ENCODE assay signal across 8 cellular contexts in genomic region chr14:23093993-23094665, GRCh38. TPM values are rescaled to one million over a fixed set of nuclear protein-coding genes. Genes with fewer than 3 reads are reported as not detected.
DNase-seq lines count a peak whose midpoint lies in the region; TF ChIP-seq lines count a peak whose summit lies in the region.

No MANE protein-coding gene starts in this region.

- H3K27ac Mint-ChIP-seq in progenitor cell of endocrine pancreas: no peak overlapping the region

- H3K4me1 ChIP-seq in Karpas-422 (ENCODE audit: low read length): peaks cover 24% of the 10 kb centered on the region

- H3K9me2 ChIP-seq in Karpas-422 (replicated peaks; ENCODE audit: insufficient read depth, low read length): no peaks in the 10 kb centered on the region

- H3K36me3 Mint-ChIP-seq in progenitor cell of endocrine pancreas (ENCODE audit: insufficient read depth): peaks cover 13% of the 10 kb centered on the region

- no peaks in the 10 kb centered on the region for H3K9me3 ChIP-seq in Karpas-422 (ENCODE audit: low read length)

- peak overlapping the region; percentile 86; the same call in 1 of the 2 replicates for H2AFZ ChIP-seq in Karpas-422 (ENCODE audit: low read length)

- CTCF ChIA-PET in GM10248 (lab: Yijun Ruan, JAX): interaction anchor here (0.7 to 3.2 kb wide), 25 partner anchors 8 to 416 kb away, joined by 3 to 38 read pairs (median 5); partner anchors contain the start of genes AJUBA, CDH24, PABPN1 and PRMT5

- H3K36me3 ChIP-seq in Karpas-422 (ENCODE audit: insufficient read depth, low read length): peaks cover 55% of the 10 kb centered on the region

- POLR2A ChIA-PET in GM10248 (lab: Yijun Ruan, JAX): interaction anchor here (0.6 to 1.6 kb wide), 6 partner anchors 17 to 800 kb away, joined by 3 to 7 read pairs (median 4); partner anchors contain the start of gene PABPN1

- no peaks in the 10 kb centered on the region for H3K27me3 Mint-ChIP-seq in progenitor cell of endocrine pancreas

- peak overlapping the region; percentile 84 for H3K4me2 ChIP-seq in Karpas-422 (ENCODE audit: low read depth, low read length, poor library complexity, severe bottlenecking)

- DNase-seq in GM10248 (ENCODE audit: extremely low spot score) (no peak), Karpas-422 (peak; percentile 55), epithelial cell of esophagus (ENCODE audit: low read depth) (no peak), progenitor cell of endocrine pancreas (ENCODE audit: low spot score, unreplicated experiment) (no peak), GF-D8 (lab: John Stamatoyannopoulos, UW) (no peak), NCI-H446 treated with DMSO at 0.1 percent for 48 hours (lab: John Stamatoyannopoulos, UW) (no peak), epidermal melanocyte (ENCODE audit: insufficient read length, low spot score) (no peak)
- no peak for DNase-seq in activated T-cell treated with anti-CD3 and anti-CD28 coated beads, Interleukin-2, amount 50 U/mL, for 1 hour

- TF ChIP-seq CTCF in GM10248 (IDR thresholded peaks at IDR 0.05; ENCODE audit: control extremely low read depth, extremely low read depth, low read depth, missing control alignments) (peak; percentile 8), epithelial cell of esophagus (IDR thresholded peaks at IDR 0.05; ENCODE audit: insufficient read depth, low read depth, low read length, missing control alignments) (no peak), progenitor cell of endocrine pancreas (IDR thresholded peaks at IDR 0.05; ENCODE audit: unreplicated experiment) (peak; percentile 40)

- peaks cover 76% of the 10 kb centered on the region for H3K79me2 ChIP-seq in Karpas-422 (ENCODE audit: low read length)

- peak overlapping the region; percentile 78 for H3K4me3 ChIP-seq in Karpas-422 (ENCODE audit: low read length)
- H3K4me3 ChIP-seq in epithelial cell of esophagus (ENCODE audit: low read length): peak overlapping the region; percentile 93

- H3K9me3 Mint-ChIP-seq in progenitor cell of endocrine pancreas (ENCODE audit: low read depth): no peaks in the 10 kb centered on the region

- peak overlapping the region; percentile 94 for H3K9ac ChIP-seq in Karpas-422 (ENCODE audit: low read length)

- no peak overlapping the region for H3K4me3 Mint-ChIP-seq in progenitor cell of endocrine pancreas (ENCODE audit: low read depth)

- H4K20me1 ChIP-seq in Karpas-422 (ENCODE audit: insufficient read depth, low read depth, low read length): peaks cover 49% of the 10 kb centered on the region

- peaks cover 19% of the 10 kb centered on the region for H3K4me1 Mint-ChIP-seq in progenitor cell of endocrine pancreas (ENCODE audit: low read depth)

- H3K27me3 ChIP-seq in Karpas-422 (ENCODE audit: low read length): no peaks in the 10 kb centered on the region

- peak overlapping the region; percentile 80 for H3K27ac ChIP-seq in Karpas-422 (ENCODE audit: low read length)

RNA-seq across cellular contexts. Expression of gene ACIN1, which starts 0.8 kb away (rescaled TPM):
- total RNA-seq in Karpas-422 (2014; rRNA removed; shearing (Covaris generic); ENCODE audit: low replicate concordance): 125 and 159 TPM in 2 replicates
- 439 and 458 TPM in 2 replicates for total RNA-seq in progenitor cell of endocrine pancreas

RNA-seq across cellular contexts. Expression of gene C14orf119, which starts 1.2 kb away (rescaled TPM):
- total RNA-seq in Karpas-422 (2014; rRNA removed; shearing (Covaris generic); ENCODE audit: low replicate concordance): 52.6 and 69.3 TPM in 2 replicates
- 42.2 and 45.8 TPM in 2 replicates for total RNA-seq in progenitor cell of endocrine pancreas

RNA-seq across cellular contexts. Expression of gene CIROP, which starts 10.7 kb away (rescaled TPM):
- total RNA-seq in Karpas-422 (2014; rRNA removed; shearing (Covaris generic); ENCODE audit: low replicate concordance): not detected in 2 replicates
- total RNA-seq in progenitor cell of endocrine pancreas: not detected in 2 replicates

RNA-seq across cellular contexts. Expression of gene CEBPE, which starts 24.9 kb away (rescaled TPM):
- total RNA-seq in Karpas-422 (2014; rRNA removed; shearing (Covaris generic); ENCODE audit: low replicate concordance): 0.11 TPM in 1 of 2 replicates, not detected in the other
- not detected in 2 replicates for total RNA-seq in progenitor cell of endocrine pancreas

RNA-seq across cellular contexts. Expression of gene CDH24, which starts 36.8 kb away (rescaled TPM):
- 0.34 and 1.0 TPM in 2 replicates for total RNA-seq in Karpas-422 (2014; rRNA removed; shearing (Covaris generic); ENCODE audit: low replicate concordance)
- total RNA-seq in progenitor cell of endocrine pancreas: 23.7 and 25.1 TPM in 2 replicates
